Comparison of ENCODE assay signal across 10 cellular contexts in the genomic region with DNA sequence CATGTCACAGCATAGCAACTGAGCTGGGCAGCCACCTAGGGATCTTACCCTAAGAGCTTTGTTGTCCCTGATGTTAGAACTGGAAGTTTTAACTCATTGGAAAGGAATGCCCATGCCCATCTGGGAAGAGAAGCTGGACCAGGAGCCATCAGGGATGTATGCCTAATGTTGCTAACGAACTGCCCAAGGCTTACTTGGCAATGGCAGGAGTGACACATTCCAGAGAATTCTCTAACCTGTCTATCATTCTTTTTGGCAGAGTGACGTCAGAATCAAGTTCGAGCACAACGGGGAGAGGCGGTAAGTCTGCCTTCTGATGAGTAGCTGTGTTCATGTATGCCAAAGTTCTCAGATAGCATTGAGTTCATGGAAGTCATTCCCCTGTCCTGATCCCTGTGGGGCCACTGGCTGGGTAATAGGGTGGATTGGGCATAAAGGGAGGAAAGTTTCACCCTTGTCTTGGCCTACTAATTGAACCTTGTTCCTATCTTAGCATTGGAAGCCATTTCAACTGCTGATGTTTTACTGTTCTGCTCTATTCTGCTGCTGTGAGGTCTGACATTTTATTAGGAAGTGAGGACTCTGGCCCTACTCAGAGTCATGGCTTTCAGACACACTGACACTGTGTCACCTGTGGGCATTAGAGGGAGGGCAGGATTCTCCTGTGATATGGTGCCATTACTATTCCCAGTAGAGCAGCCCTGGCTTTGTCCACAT. TPM values are rescaled to one million over a fixed set of nuclear protein-coding genes. Genes with fewer than 3 reads are reported as not detected.
DNase-seq lines count a peak whose midpoint lies in the region; ATAC-seq and TF ChIP-seq lines count a peak whose summit lies in the region.
"Had no signal": no experiment of that assay in that cellular context is flagged by ENCODE, and none has a peak within 500 bp of the region (broad histone marks: within the 10 kb centered on the region; RNA-seq: fewer than 3 reads in every experiment).

No MANE protein-coding gene starts in this region.

- H3K4me1 ChIP-seq in left lung: peaks cover 3 to 100% of the 10 kb centered on the region in 2 donors

- ATAC-seq in GM18498 (IDR thresholded peaks at IDR 0.05; ENCODE audit: unreplicated experiment): peak; percentile 67
- peak; percentile 66 for ATAC-seq in GM21528 (IDR thresholded peaks at IDR 0.05; ENCODE audit: low FRiP score, unreplicated experiment)
- ATAC-seq in HG03520 (IDR thresholded peaks at IDR 0.05; ENCODE audit: unreplicated experiment): peak; percentile 37
- peak; percentile 13 for ATAC-seq in left lung
- ATAC-seq in GM19324 (IDR thresholded peaks at IDR 0.05; ENCODE audit: low FRiP score, unreplicated experiment): no peak

- intact Hi-C loops in left lung (cut with DNase I): no loop called here

- TF ChIP-seq CTCF in left lung (IDR thresholded peaks at IDR 0.05) (no peak), WERI-Rb-1 (IDR thresholded peaks at IDR 0.05; ENCODE audit: low read depth, low read length) (no peak)

- H3K27me3 ChIP-seq in left lung (no peaks in the 10 kb centered on the region), WERI-Rb-1 (ENCODE audit: insufficient read depth, low read depth, severe bottlenecking) (no peaks in the 10 kb centered on the region)
- H3K27me3 ChIP-seq: transverse colon had no signal

- H3K4me3 ChIP-seq in left lung (no peak overlapping the region), WERI-Rb-1 (ENCODE audit: low read depth, low read length) (no peak overlapping the region)
- H3K4me3 ChIP-seq: transverse colon had no signal

- no peak for DNase-seq in left lung
- no peak for DNase-seq in stimulated activated naive CD4-positive, alpha-beta T cell treated with Interleukin-2 at 50 U/mL for 16 hours (lab: John Stamatoyannopoulos, UW)
- DNase-seq in WERI-Rb-1: no peak
- DNase-seq in NCI-H2227 (lab: John Stamatoyannopoulos, UW; ENCODE audit: unreplicated experiment): no peak
- DNase-seq: T1000, transverse colon had no signal

- H3K27ac ChIP-seq in left lung: peak overlapping the region; percentile 22 to 82
- no peak overlapping the region for H3K27ac ChIP-seq in WERI-Rb-1

- H3K36me3 ChIP-seq in left lung: peaks cover 0 to 8% of the 10 kb centered on the region in 2 donors
- peaks cover 54% of the 10 kb centered on the region for H3K36me3 ChIP-seq in WERI-Rb-1

- H3K9me3 ChIP-seq in left lung (no peaks in the 10 kb centered on the region), WERI-Rb-1 (ENCODE audit: severe bottlenecking) (no peaks in the 10 kb centered on the region)
- H3K9me3 ChIP-seq: transverse colon had no signal

RNA-seq across cellular contexts. Expression of a gene that starts 23.7 kb away (rescaled TPM):
- 10 to 100 TPM; 44.2 to 58.3 TPM for total RNA-seq in left lung

RNA-seq across cellular contexts. Expression of a gene that starts 45.2 kb away (rescaled TPM):
- total RNA-seq in left lung: 10 to 100 TPM; 18.2 to 18.5 TPM

RNA-seq across cellular contexts. Expression of a gene that starts 54.0 kb away (rescaled TPM):
- total RNA-seq in left lung: 10 to 100 TPM; 19.1 to 30.7 TPM
